1 cellular context compared by ENCODE assay signal in genomic region chr9:95230046-95230445, GRCh38.
TF ChIP-seq lines count a peak whose summit lies in the region.

No MANE protein-coding gene starts in this region.

TF ChIP-seq in GM23338, 12 proteins besides CTCF, POLR2A, EP300 and RAD21 (continued from another document):
- TF ChIP-seq REST (IDR thresholded peaks at IDR 0.05; ENCODE audit: unreplicated experiment) (no peak), EZH2 (IDR thresholded peaks at IDR 0.05; ENCODE audit: low read depth, unreplicated experiment) (no peak), JUNB (IDR thresholded peaks at IDR 0.05; ENCODE audit: unreplicated experiment) (no peak)
